ENCODE assay signal across 7 cellular contexts in genomic region chrX:36898301-36898700, GRCh38.
A peak's percentile ranks its signal among the peaks of the same experiment; 100 is the strongest.
DNase-seq lines count a peak whose midpoint lies in the region; ATAC-seq and TF ChIP-seq lines count a peak whose summit lies in the region.

No MANE protein-coding gene starts in this region.

- no peak overlapping the region for H2AFZ ChIP-seq in osteoblast (ENCODE audit: low read length)

- H3K4me3 ChIP-seq in adipocyte (ENCODE audit: low read length), result no peak overlapping the region
- no peak overlapping the region for H3K4me3 ChIP-seq in osteoblast (ENCODE audit: insufficient read depth, low read length)

- peak; percentile 50 for TF ChIP-seq CTCF in osteoblast (IDR thresholded peaks at IDR 0.05; ENCODE audit: extremely low read depth, low read depth, low read length)

- peak; percentile 25 for DNase-seq in adipocyte (ENCODE audit: low read depth)
- DNase-seq in osteoblast (ENCODE audit: insufficient read length, low spot score, missing footprints), result no peak
- no peak for DNase-seq in activated CD8-positive, alpha-beta memory T cell treated with anti-CD3 and anti-CD28 coated beads, Interleukin-2, amount 50 U/mL, for 4 hours
- DNase-seq in LoVo (ENCODE audit: low spot score), result no peak

- H3K36me3 ChIP-seq in adipocyte (ENCODE audit: control insufficient read depth, insufficient read depth, low read length, severe bottlenecking) (no peaks in the 10 kb centered on the region), osteoblast (ENCODE audit: insufficient read depth, low read length) (no peaks in the 10 kb centered on the region)

- no peak overlapping the region for H3K27ac ChIP-seq in osteoblast (ENCODE audit: low read depth, low read length)

- H3K4me2 ChIP-seq in osteoblast (ENCODE audit: insufficient read depth, low read length), result no peak overlapping the region

- H3K79me2 ChIP-seq in osteoblast (ENCODE audit: insufficient read depth, low read length), result no peaks in the 10 kb centered on the region

- H3K27me3 ChIP-seq in adipocyte (replicated peaks; ENCODE audit: control insufficient read depth, insufficient read depth, low read length) (no peaks in the 10 kb centered on the region), osteoblast (ENCODE audit: insufficient read depth, low read length) (no peaks in the 10 kb centered on the region)

- no peaks in the 10 kb centered on the region for H3K4me1 ChIP-seq in adipocyte (ENCODE audit: control insufficient read depth, insufficient read depth, low read length)
- no peaks in the 10 kb centered on the region for H3K4me1 ChIP-seq in osteoblast (ENCODE audit: insufficient read depth, low read length)

- H3K9me3 ChIP-seq in adipocyte (ENCODE audit: control insufficient read depth, low read length) (no peaks in the 10 kb centered on the region), osteoblast (ENCODE audit: low read depth, low read length) (no peaks in the 10 kb centered on the region)

- no peak overlapping the region for H3K9ac ChIP-seq in adipocyte (ENCODE audit: low read length)

- ATAC-seq in GM18511 (IDR thresholded peaks at IDR 0.05; ENCODE audit: unreplicated experiment), result peak; percentile 89
- peak; percentile 57 for ATAC-seq in HG03135 (IDR thresholded peaks at IDR 0.05; ENCODE audit: unreplicated experiment)
- ATAC-seq in GM21619 (IDR thresholded peaks at IDR 0.05; ENCODE audit: unreplicated experiment), result no peak

- H4K20me1 ChIP-seq in osteoblast (ENCODE audit: insufficient read depth, low read length), result no peaks in the 10 kb centered on the region
